8 cellular contexts compared by ENCODE assay signal in the genomic region with DNA sequence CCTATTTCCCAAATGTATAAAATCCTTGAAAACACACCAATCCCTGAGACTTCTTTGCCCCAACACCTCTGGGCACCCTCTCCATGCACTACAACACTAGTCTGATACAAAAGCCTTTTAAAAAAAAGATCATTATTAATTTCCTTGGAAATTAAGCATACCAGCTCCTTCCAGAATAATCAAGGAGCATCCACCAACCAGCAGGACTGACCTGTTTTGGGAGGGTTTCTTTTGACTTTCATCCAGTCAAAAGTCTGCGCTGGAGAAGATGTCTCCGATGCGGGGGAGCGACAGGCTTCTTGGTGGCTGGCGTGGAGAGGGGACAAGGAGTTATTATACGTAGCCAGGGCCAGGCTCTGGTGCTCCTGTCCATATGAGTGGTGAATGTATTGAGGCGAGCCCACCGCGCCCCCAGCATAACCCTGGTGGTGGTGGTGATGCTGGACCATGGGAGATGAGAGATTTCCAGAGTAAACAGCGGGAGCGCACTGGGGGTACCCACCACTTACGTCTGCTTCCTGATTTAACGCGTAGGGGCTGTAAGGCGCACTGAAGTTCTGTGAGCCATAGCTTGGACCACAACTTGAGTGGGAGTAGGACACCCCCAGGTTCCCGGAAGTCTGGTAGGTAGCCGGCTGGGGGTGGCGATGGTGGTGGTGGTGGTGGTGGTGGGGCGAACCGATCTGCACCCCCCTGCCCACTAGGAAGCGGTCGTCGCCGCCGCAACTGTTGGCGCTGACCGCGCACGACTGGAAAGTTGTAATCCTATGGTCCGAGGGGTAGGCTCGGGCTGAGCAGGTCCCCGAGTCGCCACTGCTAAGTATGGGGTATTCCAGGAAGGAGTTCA. TPM values are rescaled to one million over a fixed set of nuclear protein-coding genes. Genes with fewer than 3 reads are reported as not detected.
DNase-seq lines count a peak whose midpoint lies in the region; ATAC-seq and TF ChIP-seq lines count a peak whose summit lies in the region.

No MANE protein-coding gene starts in this region.

- DNase-seq in CD14-positive monocyte (ENCODE audit: low spot score), result no peak
- DNase-seq in WTC11 (ENCODE audit: low spot score), result no peak
- no peak for DNase-seq in KG1 (lab: John Stamatoyannopoulos, UW)
- DNase-seq in NCI-H187 treated with DMSO at 0.1 percent for 48 hours (lab: John Stamatoyannopoulos, UW), result no peak
- DNase-seq in head of caudate nucleus, result no peak

- H3K4me1 ChIP-seq in iPS-15b (ENCODE audit: control insufficient read depth, insufficient read depth, low read length) (peaks cover 32% of the 10 kb centered on the region), subcutaneous abdominal adipose tissue (ENCODE audit: control insufficient read depth in 5 of 5, insufficient read depth in 5 of 5, low read length in 5 of 5) (peaks cover 11 to 42% (median 38%) of the 10 kb centered on the region in 5 donors)

- TF ChIP-seq CTCF in CD14-positive monocyte (IDR thresholded peaks at IDR 0.05) (no peak), WTC11 (IDR thresholded peaks at IDR 0.05) (no peak)

- H3K36me3 Mint-ChIP-seq in CD14-positive monocyte, result peaks cover 36 to 49% of the 10 kb centered on the region in 2 donors
- H3K36me3 Mint-ChIP-seq in WTC11, result peaks cover 6% of the 10 kb centered on the region

- CTCF ChIA-PET in WTC11 (lab: Charles Lee), result interaction anchor here (0.8 to 2.7 kb wide), 7 partner anchors 14 to 237 kb away, joined by 3 to 10 read pairs (median 3); a partner anchor contains a TSS

- POLR2A ChIA-PET in WTC11 (lab: Charles Lee), result no interaction called here

- H3K27ac ChIP-seq in subcutaneous abdominal adipose tissue (ENCODE audit: low read depth, low read length), result no peak overlapping the region

- H3K27ac Mint-ChIP-seq in CD14-positive monocyte (peak overlapping the region; percentile 69 to 95 (median 82)), WTC11 (no peak overlapping the region)

- H3K4me3 Mint-ChIP-seq in CD14-positive monocyte (peak overlapping the region; percentile 89 to 95), WTC11 (peak overlapping the region; percentile 76)

- no peak overlapping the region for H3K9ac ChIP-seq in iPS-15b (ENCODE audit: low read depth, low read length)
- H3K9ac ChIP-seq in subcutaneous abdominal adipose tissue (ENCODE audit: low read length in 5 of 5), result peak overlapping the region in 1 of 5 donors; percentile 38

- H3K27me3 ChIP-seq in iPS-15b (ENCODE audit: control insufficient read depth, insufficient read depth, low read length) (peaks cover 90% of the 10 kb centered on the region), subcutaneous abdominal adipose tissue (ENCODE audit: control insufficient read depth in 5 of 5, insufficient read depth in 4 of 5, low read length in 5 of 5) (peaks cover 0 to 3% (median 0%) of the 10 kb centered on the region in 5 donors)

- H3K4me1 Mint-ChIP-seq in CD14-positive monocyte, result peaks cover 49% of the 10 kb centered on the region
- H3K4me1 Mint-ChIP-seq in WTC11, result peaks cover 69% of the 10 kb centered on the region

- H3K4me3 ChIP-seq in iPS-15b (ENCODE audit: low read depth, low read length) (peak overlapping the region; percentile 37), subcutaneous abdominal adipose tissue (ENCODE audit: low read depth in 1 of 5, low read length in 5 of 5) (peak overlapping the region; percentile 74 to 94 (median 79))

- H3K27me3 Mint-ChIP-seq in CD14-positive monocyte (ENCODE audit: low read depth in 3 of 3) (peaks cover 74 to 88% (median 77%) of the 10 kb centered on the region in 3 donors), WTC11 (ENCODE audit: low read depth) (peaks cover 100% of the 10 kb centered on the region)

- intact Hi-C loops in CD14-positive monocyte (cut with micrococcal nuclease), result loop anchor here (2.0 to 10.0 kb wide), 4 partner anchors 60 to 234 kb away; a partner anchor contains a TSS
- intact Hi-C loops in head of caudate nucleus (cut with DNase I), result no loop called here

- peak; percentile 3 for ATAC-seq in HG02610 (IDR thresholded peaks at IDR 0.05; ENCODE audit: unreplicated experiment)
- peak; percentile 10 for ATAC-seq in WTC11

- H3K9me3 ChIP-seq in iPS-15b (ENCODE audit: control insufficient read depth, insufficient read depth, low read length) (no peaks in the 10 kb centered on the region), subcutaneous abdominal adipose tissue (ENCODE audit: control insufficient read depth in 5 of 5, low read length in 5 of 5) (no peaks in the 10 kb centered on the region)

- H3K9me3 Mint-ChIP-seq in CD14-positive monocyte (peaks cover 0 to 42% (median 15%) of the 10 kb centered on the region in 7 donors), WTC11 (no peaks in the 10 kb centered on the region)

- H3K36me3 ChIP-seq in iPS-15b (ENCODE audit: control insufficient read depth, insufficient read depth, low read length) (no peaks in the 10 kb centered on the region), subcutaneous abdominal adipose tissue (ENCODE audit: control insufficient read depth in 5 of 5, insufficient read depth in 5 of 5, low read length in 5 of 5) (peaks cover 0 to 2% (median 0%) of the 10 kb centered on the region in 5 donors)

TF ChIP-seq in WTC11, 78 proteins besides CTCF, POLR2A, EP300 and RAD21:
- no peak for TF ChIP-seq IRF2 (CRISPR knock-in tag; IDR thresholded peaks at IDR 0.05; ENCODE audit: borderline replicate concordance, low read depth)
- no peak for TF ChIP-seq ELF4 (CRISPR knock-in tag; IDR thresholded peaks at IDR 0.05; ENCODE audit: low read depth)
- TF ChIP-seq, protein P1, sequence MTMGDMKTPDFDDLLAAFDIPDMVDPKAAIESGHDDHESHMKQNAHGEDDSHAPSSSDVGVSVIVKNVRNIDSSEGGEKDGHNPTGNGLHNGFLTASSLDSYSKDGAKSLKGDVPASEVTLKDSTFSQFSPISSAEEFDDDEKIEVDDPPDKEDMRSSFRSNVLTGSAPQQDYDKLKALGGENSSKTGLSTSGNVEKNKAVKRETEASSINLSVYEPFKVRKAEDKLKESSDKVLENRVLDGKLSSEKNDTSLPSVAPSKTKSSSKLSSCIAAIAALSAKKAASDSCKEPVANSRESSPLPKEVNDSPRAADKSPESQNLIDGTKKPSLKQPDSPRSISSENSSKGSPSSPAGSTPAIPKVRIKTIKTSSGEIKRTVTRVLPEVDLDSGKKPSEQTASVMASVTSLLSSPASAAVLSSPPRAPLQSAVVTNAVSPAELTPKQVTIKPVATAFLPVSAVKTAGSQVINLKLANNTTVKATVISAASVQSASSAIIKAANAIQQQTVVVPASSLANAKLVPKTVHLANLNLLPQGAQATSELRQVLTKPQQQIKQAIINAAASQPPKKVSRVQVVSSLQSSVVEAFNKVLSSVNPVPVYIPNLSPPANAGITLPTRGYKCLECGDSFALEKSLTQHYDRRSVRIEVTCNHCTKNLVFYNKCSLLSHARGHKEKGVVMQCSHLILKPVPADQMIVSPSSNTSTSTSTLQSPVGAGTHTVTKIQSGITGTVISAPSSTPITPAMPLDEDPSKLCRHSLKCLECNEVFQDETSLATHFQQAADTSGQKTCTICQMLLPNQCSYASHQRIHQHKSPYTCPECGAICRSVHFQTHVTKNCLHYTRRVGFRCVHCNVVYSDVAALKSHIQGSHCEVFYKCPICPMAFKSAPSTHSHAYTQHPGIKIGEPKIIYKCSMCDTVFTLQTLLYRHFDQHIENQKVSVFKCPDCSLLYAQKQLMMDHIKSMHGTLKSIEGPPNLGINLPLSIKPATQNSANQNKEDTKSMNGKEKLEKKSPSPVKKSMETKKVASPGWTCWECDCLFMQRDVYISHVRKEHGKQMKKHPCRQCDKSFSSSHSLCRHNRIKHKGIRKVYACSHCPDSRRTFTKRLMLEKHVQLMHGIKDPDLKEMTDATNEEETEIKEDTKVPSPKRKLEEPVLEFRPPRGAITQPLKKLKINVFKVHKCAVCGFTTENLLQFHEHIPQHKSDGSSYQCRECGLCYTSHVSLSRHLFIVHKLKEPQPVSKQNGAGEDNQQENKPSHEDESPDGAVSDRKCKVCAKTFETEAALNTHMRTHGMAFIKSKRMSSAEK (CRISPR knock-in tag; IDR thresholded peaks at IDR 0.05; ENCODE audit: borderline replicate concordance), result no peak
- no peak for TF ChIP-seq RELA (CRISPR knock-in tag; IDR thresholded peaks at IDR 0.05; ENCODE audit: borderline replicate concordance)

RNA-seq across cellular contexts. Expression of a gene that starts 0.5 kb away (rescaled TPM):
- under 1 TPM in 1 of 2 donors, not detected in 1; 0.11 TPM for polyA plus RNA-seq in CD14-positive monocyte
- total RNA-seq in WTC11 (2021), result not detected in 3 replicates

RNA-seq across cellular contexts. Expression of a gene that starts 7.2 kb away (rescaled TPM):
- not detected for polyA plus RNA-seq in CD14-positive monocyte
- not detected in 3 replicates for total RNA-seq in WTC11 (2021)

RNA-seq across cellular contexts. Expression of a gene that starts 35.3 kb away (rescaled TPM):
- polyA plus RNA-seq in CD14-positive monocyte, result not detected
- total RNA-seq in WTC11 (2021), result not detected in 3 replicates

RNA-seq across cellular contexts. Expression of a gene that starts 48.2 kb away (rescaled TPM):
- 1 to 10 TPM in 1 of 2 donors, under 1 TPM in 1; 0.85 to 1.8 TPM for polyA plus RNA-seq in CD14-positive monocyte
- 0.14 TPM in 1 of 3 replicates, not detected in the others for total RNA-seq in WTC11 (2021)

RNA-seq across cellular contexts. Expression of a gene that starts 52.3 kb away (rescaled TPM):
- not detected for polyA plus RNA-seq in CD14-positive monocyte
- total RNA-seq in WTC11 (2021), result not detected in 3 replicates
